ENCODE assay signal across 15 cellular contexts in genomic region chr4:5069916-5070315, GRCh38. TPM values are rescaled to one million over a fixed set of nuclear protein-coding genes. Genes with fewer than 3 reads are reported as not detected.
DNase-seq lines count a peak whose midpoint lies in the region; ATAC-seq and TF ChIP-seq lines count a peak whose summit lies in the region.
"Had no signal": no experiment of that assay in that cellular context is flagged by ENCODE, and none has a peak within 500 bp of the region (broad histone marks: within the 10 kb centered on the region; RNA-seq: fewer than 3 reads in every experiment).

No MANE protein-coding gene starts in this region.

- TF ChIP-seq CTCF in epithelial cell of proximal tubule (conservative IDR thresholded peaks at IDR 0.05; ENCODE audit: low read depth, low read length) (no peak), CD14-positive monocyte (IDR thresholded peaks at IDR 0.05) (no peak), vagina (IDR thresholded peaks at IDR 0.05) (no peak)

- H3K36me3 ChIP-seq in vagina: no peaks in the 10 kb centered on the region
- H3K36me3 ChIP-seq: BE2C had no signal

- H3K4me1 ChIP-seq in vagina: no peaks in the 10 kb centered on the region
- H3K4me1 ChIP-seq: BE2C had no signal

- H3K36me3 Mint-ChIP-seq in CD14-positive monocyte: peaks cover 0 to 8% of the 10 kb centered on the region in 2 donors
- H3K36me3 Mint-ChIP-seq: CD8-positive, alpha-beta T cell had no signal

- no peak overlapping the region for H3K4me3 Mint-ChIP-seq in CD14-positive monocyte
- H3K4me3 Mint-ChIP-seq: CD8-positive, alpha-beta T cell had no signal

- no peak overlapping the region for H3K27ac Mint-ChIP-seq in CD14-positive monocyte
- H3K27ac Mint-ChIP-seq: CD8-positive, alpha-beta T cell had no signal

- peak; percentile 62 for DNase-seq in NCI-H526 treated with DMSO at 0.1 percent for 48 hours (lab: John Stamatoyannopoulos, UW)
- DNase-seq in epithelial cell of proximal tubule (ENCODE audit: low read depth): peak; percentile 64
- peak; percentile 46 for DNase-seq in left kidney (ENCODE audit: low read depth, low spot score)
- DNase-seq in renal cortical epithelial cell (ENCODE audit: low read depth): peak; percentile 75
- DNase-seq in CD14-positive monocyte (ENCODE audit: low spot score): no peak
- DNase-seq in vagina (ENCODE audit: extremely low spot score in 2 of 2): no peak
- DNase-seq: BE2C; CD8-positive, alpha-beta T cell; COR-L47; DMS53; GM23248 had no signal

- H3K27ac ChIP-seq in vagina: no peak overlapping the region
- H3K27ac ChIP-seq: C4-2B, GM23248 had no signal

- H3K4me3 ChIP-seq in epithelial cell of proximal tubule (ENCODE audit: low read depth, low read length) (no peak overlapping the region), vagina (no peak overlapping the region)
- H3K4me3 ChIP-seq: GM12878, GM23248 had no signal

- TF ChIP-seq POLR2A in vagina (IDR thresholded peaks at IDR 0.05): no peak

- ATAC-seq in HG02642 (IDR thresholded peaks at IDR 0.05; ENCODE audit: poor library complexity, unreplicated experiment): no peak
- ATAC-seq: CD8-positive, alpha-beta T cell; GM12878; HCT116 had no signal

- peaks cover 0 to 1% (median 0%) of the 10 kb centered on the region in 3 donors for H3K27me3 Mint-ChIP-seq in CD14-positive monocyte (ENCODE audit: low read depth in 3 of 3)

- H3K27me3 ChIP-seq in vagina: no peaks in the 10 kb centered on the region

- intact Hi-C loops in CD14-positive monocyte (cut with micrococcal nuclease): no loop called here
- intact Hi-C loops in vagina (cut with DNase I): no loop called here

- H3K9me3 Mint-ChIP-seq in CD14-positive monocyte: peaks cover 11 to 23% (median 13%) of the 10 kb centered on the region in 7 donors

- no peaks in the 10 kb centered on the region for H3K9me3 ChIP-seq in vagina
- H3K9me3 ChIP-seq: BE2C had no signal

- no peaks in the 10 kb centered on the region for H3K4me1 Mint-ChIP-seq in CD14-positive monocyte

RNA-seq across cellular contexts. Expression of gene STK32B, which starts 18.6 kb away (rescaled TPM):
- total RNA-seq in epithelial cell of proximal tubule: 3.7 and 4.2 TPM in 2 replicates
- 9.7 and 13.6 TPM in 2 replicates for total RNA-seq in renal cortical epithelial cell
- under 1 TPM; 0.61 to 0.75 TPM for polyA plus RNA-seq in CD14-positive monocyte
- total RNA-seq in vagina: 6.4 TPM
- total RNA-seq: CD8-positive, alpha-beta T cell had no signal

RNA-seq across cellular contexts. Expression of gene CYTL1, which starts 50.7 kb away (rescaled TPM):
- total RNA-seq in epithelial cell of proximal tubule (8.1 and 13.1 TPM in 2 replicates), renal cortical epithelial cell (5.0 TPM in 1 of 2 replicates, not detected in the other), vagina (2.0 TPM)
- polyA plus RNA-seq in CD14-positive monocyte: under 1 TPM in 1 of 2 donors, not detected in 1; 0.56 TPM
- total RNA-seq: CD8-positive, alpha-beta T cell; GM12878; GM23248 had no signal
- polyA plus RNA-seq: GM12878 had no signal

Comparison
In these comparisons a context has a peak if more than half of its experiments do, and no peak if none do; other contexts are left out.
1. DNase-seq: peak in NCI-H526 treated with DMSO at 0.1 percent for 48 hours (single experiment), epithelial cell of proximal tubule (single experiment), left kidney (single experiment) and renal cortical epithelial cell (single experiment); none in CD14-positive monocyte (single experiment) and vagina (0 of 2).